Comparison of ENCODE assay signal across 16 cellular contexts in the genomic region with DNA sequence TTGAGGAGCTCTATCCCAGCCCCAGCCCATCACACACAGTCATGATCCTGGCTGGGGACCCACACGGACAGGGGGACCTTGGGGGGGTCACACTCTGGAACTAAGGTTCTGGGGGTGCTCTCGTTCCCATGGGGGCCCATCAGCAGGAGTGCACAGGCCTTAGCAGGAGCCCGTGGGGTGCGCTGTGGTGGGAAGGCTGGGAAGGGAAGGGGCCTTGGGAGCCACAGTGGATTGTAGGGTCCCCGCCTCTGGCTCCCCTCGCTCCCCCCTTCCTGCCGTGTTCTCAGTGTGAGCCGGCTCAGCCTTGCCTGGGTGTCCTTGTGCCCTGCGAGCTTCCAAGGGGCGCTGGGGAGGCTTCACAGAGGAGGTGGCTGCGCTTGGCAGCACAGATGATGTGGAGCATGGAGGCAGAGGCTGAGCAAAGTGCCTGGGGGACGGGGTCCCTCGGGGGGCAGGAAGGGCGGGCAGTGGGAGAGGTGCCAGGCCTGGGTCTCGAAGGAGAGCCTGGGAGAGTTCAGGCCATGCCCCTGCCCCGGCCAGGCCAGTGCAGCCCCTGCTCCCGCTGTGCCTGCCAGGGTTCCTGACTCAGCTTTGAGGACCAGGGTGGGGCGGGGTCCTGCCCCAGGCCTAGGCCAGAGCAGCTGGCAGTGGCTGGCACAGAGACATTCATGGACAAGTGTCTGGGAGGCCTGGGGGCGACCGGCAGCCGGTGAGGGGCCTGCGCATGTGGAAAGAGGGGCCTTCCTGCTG. TPM values are rescaled to one million over a fixed set of nuclear protein-coding genes. Genes with fewer than 3 reads are reported as not detected.
DNase-seq lines count a peak whose midpoint lies in the region; ATAC-seq, FAIRE-seq and TF ChIP-seq lines count a peak whose summit lies in the region.
"Had no signal": no experiment of that assay in that cellular context is flagged by ENCODE, and none has a peak within 500 bp of the region (broad histone marks: within the 10 kb centered on the region; RNA-seq: fewer than 3 reads in every experiment).

No MANE protein-coding gene starts in this region.

- H3K4me1 ChIP-seq in SK-N-SH (ENCODE audit: control insufficient read depth in 1 of 2, insufficient read depth in 2 of 2, low read depth in 1 of 2, low read length in 1 of 2) (peaks cover 4 to 13% of the 10 kb centered on the region in 2 experiments; a peak in 3 of 4 replicates), keratinocyte (ENCODE audit: control insufficient read depth, extremely low read depth, insufficient read depth, low read length) (peaks cover 31% of the 10 kb centered on the region)

- FAIRE-seq in keratinocyte (lab: Jason Lieb, UNC): no peak

- H3K4me1 Mint-ChIP-seq in activated naive CD4-positive, alpha-beta T cell treated with anti-CD3 and anti-CD28 coated beads for 36 hours (ENCODE audit: low read depth): no peaks in the 10 kb centered on the region
- no peaks in the 10 kb centered on the region for H3K4me1 Mint-ChIP-seq in stimulated activated effector memory CD8-positive, alpha-beta T cell treated with anti-CD3 and anti-CD28 coated beads, Interleukin-12 subunit alpha, Interleukin-12 subunit beta, amount 100 ng/mL, for 72 hours
- H3K4me1 Mint-ChIP-seq: activated B cell treated with CpG ODN at 0.5 μM for 24 hours had no signal

- no peak for TF ChIP-seq RAD21 in SK-N-SH (IDR thresholded peaks at IDR 0.05; ENCODE audit: low read length)

- H3K9me1 ChIP-seq in keratinocyte (ENCODE audit: control insufficient read depth, extremely low read depth, insufficient read depth, low read length): no peaks in the 10 kb centered on the region

- dilution Hi-C loops in keratinocyte (cut with MboI; ENCODE audit: extremely low pct_ligation_motif_present, low sequenced_read_pairs): no loop called here

- no peaks in the 10 kb centered on the region for H4K20me1 ChIP-seq in SK-N-SH (ENCODE audit: insufficient read depth)
- H4K20me1 ChIP-seq in keratinocyte (ENCODE audit: control insufficient read depth, extremely low read depth, insufficient read depth, low read length): no peaks in the 10 kb centered on the region

- POLR2A ChIA-PET in SK-N-SH (lab: Yijun Ruan, JAX): no interaction called here

- H3K4me2 ChIP-seq in SK-N-SH: peak overlapping the region; percentile 21
- peak overlapping the region; percentile 74 for H3K4me2 ChIP-seq in keratinocyte (ENCODE audit: control insufficient read depth, extremely low read depth, insufficient read depth, low read depth, low read length)

- no peak for TF ChIP-seq EP300 in SK-N-SH (IDR thresholded peaks at IDR 0.05; ENCODE audit: borderline replicate concordance in 1 of 2, low read depth in 1 of 2, low read length in 1 of 2)

- TF ChIP-seq CTCF in SK-N-SH (IDR thresholded peaks at IDR 0.05): no peak
- TF ChIP-seq CTCF in keratinocyte (optimal IDR thresholded peaks at IDR 0.05 in 1 of 3, IDR thresholded peaks at IDR 0.05 in 1 of 3, conservative IDR thresholded peaks at IDR 0.05 in 1 of 3; ENCODE audit: extremely low read depth in 1 of 3, insufficient read depth in 2 of 3, low read length in 3 of 3): no peak

- DNase-seq in activated naive CD4-positive, alpha-beta T cell treated with anti-CD3 and anti-CD28 coated beads for 36 hours: no peak
- no peak for DNase-seq in activated naive CD4-positive, alpha-beta T cell treated with anti-CD3 and anti-CD28 coated beads, Interleukin-2, amount 50 U/mL, for 16 hours
- DNase-seq in SK-N-SH: no peak
- DNase-seq in keratinocyte (ENCODE audit: low read depth, low spot score): no peak
- no peak for DNase-seq in stimulated activated effector memory CD8-positive, alpha-beta T cell treated with anti-CD3 and anti-CD28 coated beads, Interleukin-12 subunit alpha, Interleukin-12 subunit beta, amount 100 ng/mL, for 72 hours (ENCODE audit: low spot score in 2 of 2)
- DNase-seq in stimulated activated CD4-positive, alpha-beta T cell treated with anti-CD3 and anti-CD28 coated beads, Interleukin-15, amount 100 ng/mL, for 24 hours: no peak
- DNase-seq in NCI-H2029 treated with DMSO at 0.1 percent for 48 hours (lab: John Stamatoyannopoulos, UW): no peak
- no peak for DNase-seq in medulla oblongata (ENCODE audit: extremely low spot score)
- DNase-seq: activated B cell treated with CpG ODN at 0.5 μM for 24 hours; effector memory CD8-positive, alpha-beta T cell; GF-D8; stimulated activated CD4-positive, alpha-beta T cell treated with anti-CD3 and anti-CD28 coated beads, Interleukin-12 subunit alpha, Interleukin-12 subunit beta, amount 100 ng/mL, for 4 hours had no signal

- no peak for ATAC-seq in stimulated activated effector memory CD8-positive, alpha-beta T cell treated with anti-CD3 and anti-CD28 coated beads, Interleukin-12 subunit alpha, Interleukin-12 subunit beta, amount 100 ng/mL, for 72 hours
- ATAC-seq: effector memory CD8-positive, alpha-beta T cell had no signal

- H3K27ac Mint-ChIP-seq in activated naive CD4-positive, alpha-beta T cell treated with anti-CD3 and anti-CD28 coated beads for 36 hours: peak overlapping the region; percentile 65
- H3K27ac Mint-ChIP-seq in stimulated activated effector memory CD8-positive, alpha-beta T cell treated with anti-CD3 and anti-CD28 coated beads, Interleukin-12 subunit alpha, Interleukin-12 subunit beta, amount 100 ng/mL, for 72 hours: peak overlapping the region; percentile 17
- H3K27ac Mint-ChIP-seq: activated B cell treated with CpG ODN at 0.5 μM for 24 hours; effector memory CD8-positive, alpha-beta T cell had no signal

- 81% methylated on average over 6 of the region's 22 CpGs for WGBS in SK-N-SH (ENCODE audit: low lambda C conversion rate)

- H3K4me3 Mint-ChIP-seq in activated naive CD4-positive, alpha-beta T cell treated with anti-CD3 and anti-CD28 coated beads for 36 hours: no peak overlapping the region
- no peak overlapping the region for H3K4me3 Mint-ChIP-seq in stimulated activated effector memory CD8-positive, alpha-beta T cell treated with anti-CD3 and anti-CD28 coated beads, Interleukin-12 subunit alpha, Interleukin-12 subunit beta, amount 100 ng/mL, for 72 hours
- H3K4me3 Mint-ChIP-seq: activated B cell treated with CpG ODN at 0.5 μM for 24 hours; effector memory CD8-positive, alpha-beta T cell had no signal

- intact Hi-C loops in activated naive CD4-positive, alpha-beta T cell treated with anti-CD3 and anti-CD28 coated beads for 36 hours (cut with micrococcal nuclease): no loop called here

- H3F3A ChIP-seq in SK-N-SH (replicated peaks; ENCODE audit: insufficient read depth): no peaks in the 10 kb centered on the region

- H3K9me3 Mint-ChIP-seq in activated naive CD4-positive, alpha-beta T cell treated with anti-CD3 and anti-CD28 coated beads for 36 hours: no peaks in the 10 kb centered on the region
- no peaks in the 10 kb centered on the region for H3K9me3 Mint-ChIP-seq in stimulated activated effector memory CD8-positive, alpha-beta T cell treated with anti-CD3 and anti-CD28 coated beads, Interleukin-12 subunit alpha, Interleukin-12 subunit beta, amount 100 ng/mL, for 72 hours
- H3K9me3 Mint-ChIP-seq: activated B cell treated with CpG ODN at 0.5 μM for 24 hours; activated naive CD4-positive, alpha-beta T cell treated with anti-CD3 and anti-CD28 coated beads, Interleukin-2, amount 50 U/mL, for 72 hours; effector memory CD8-positive, alpha-beta T cell had no signal

- H3K4me3 ChIP-seq in SK-N-SH (ENCODE audit: low read depth in 2 of 2, low read length in 1 of 2) (no peak overlapping the region), keratinocyte (ENCODE audit: control insufficient read depth in 2 of 3, extremely low read depth in 1 of 3, insufficient read depth in 2 of 3, low read depth in 1 of 3, low read length in 3 of 3) (peak overlapping the region in 2 of 3 experiments; percentile 35 to 43)
- H3K4me3 ChIP-seq: gastrocnemius medialis, ovary had no signal

- peaks cover 0 to 4% of the 10 kb centered on the region in 2 experiments for H3K36me3 ChIP-seq in SK-N-SH (replicated peaks in 1 of 2; ENCODE audit: control insufficient read depth in 1 of 2, insufficient read depth in 2 of 2, low read length in 1 of 2)
- H3K36me3 ChIP-seq in keratinocyte (ENCODE audit: control insufficient read depth in 2 of 2, extremely low read depth in 1 of 2, insufficient read depth in 2 of 2, low read length in 2 of 2): peaks cover 0 to 4% of the 10 kb centered on the region in 2 experiments
- H3K36me3 ChIP-seq: gastrocnemius medialis, ovary had no signal

- no peaks in the 10 kb centered on the region for H3K27me3 Mint-ChIP-seq in activated naive CD4-positive, alpha-beta T cell treated with anti-CD3 and anti-CD28 coated beads for 36 hours (ENCODE audit: low read depth)
- H3K27me3 Mint-ChIP-seq: activated B cell treated with CpG ODN at 0.5 μM for 24 hours; effector memory CD8-positive, alpha-beta T cell had no signal

- H3K9me2 ChIP-seq in SK-N-SH: no peaks in the 10 kb centered on the region

- H3K27ac ChIP-seq in SK-N-SH (ENCODE audit: low read depth in 2 of 2, low read length in 1 of 2) (peak overlapping the region; percentile 20 to 61; a peak in 3 of 4 replicates), keratinocyte (ENCODE audit: control insufficient read depth, insufficient read depth, low read length) (peak overlapping the region; percentile 36)
- H3K27ac ChIP-seq: ovary had no signal

- H3K36me3 Mint-ChIP-seq in activated naive CD4-positive, alpha-beta T cell treated with anti-CD3 and anti-CD28 coated beads for 36 hours (ENCODE audit: low read depth): no peaks in the 10 kb centered on the region
- H3K36me3 Mint-ChIP-seq in stimulated activated effector memory CD8-positive, alpha-beta T cell treated with anti-CD3 and anti-CD28 coated beads, Interleukin-12 subunit alpha, Interleukin-12 subunit beta, amount 100 ng/mL, for 72 hours: no peaks in the 10 kb centered on the region
- H3K36me3 Mint-ChIP-seq: activated naive CD4-positive, alpha-beta T cell treated with anti-CD3 and anti-CD28 coated beads, Interleukin-2, amount 50 U/mL, for 72 hours had no signal

- H3K79me2 ChIP-seq in SK-N-SH (ENCODE audit: insufficient read depth) (no peaks in the 10 kb centered on the region), keratinocyte (ENCODE audit: control insufficient read depth, insufficient read depth, low read length) (no peaks in the 10 kb centered on the region)

- CTCF ChIA-PET in activated naive CD4-positive, alpha-beta T cell treated with anti-CD3 and anti-CD28 coated beads for 36 hours (lab: Charles Lee): interaction anchor here (1.0 kb wide), 1 partner anchor 90 kb away, joined by 3 read pairs; no protein-coding TSS in a partner anchor
- CTCF ChIA-PET in SK-N-SH (lab: Yijun Ruan, JAX): interaction anchor here (0.7 to 12.3 kb wide), 2 partner anchors 18 to 90 kb away, joined by 3 to 142 read pairs; no protein-coding TSS in a partner anchor

- H3K9ac ChIP-seq in SK-N-SH: peak overlapping the region; percentile 46
- peak overlapping the region; percentile 37 for H3K9ac ChIP-seq in keratinocyte (ENCODE audit: control insufficient read depth, extremely low read depth, insufficient read depth, low read length)

- no peaks in the 10 kb centered on the region for H3K9me3 ChIP-seq in SK-N-SH
- no peaks in the 10 kb centered on the region for H3K9me3 ChIP-seq in keratinocyte (ENCODE audit: control insufficient read depth, low read depth, low read length)
- H3K9me3 ChIP-seq: gastrocnemius medialis, ovary had no signal

- H2AFZ ChIP-seq in SK-N-SH (ENCODE audit: low read depth): no peak overlapping the region
- H2AFZ ChIP-seq in keratinocyte (ENCODE audit: control insufficient read depth, low read length): no peak overlapping the region

- H3K27me3 ChIP-seq in SK-N-SH (ENCODE audit: insufficient read depth) (no peaks in the 10 kb centered on the region), keratinocyte (ENCODE audit: control insufficient read depth, extremely low read depth, insufficient read depth, low read length) (no peaks in the 10 kb centered on the region)
- H3K27me3 ChIP-seq: gastrocnemius medialis, ovary had no signal

RNA-seq across cellular contexts. Expression of a gene that starts 5.5 kb away (rescaled TPM):
- not detected for total RNA-seq in activated naive CD4-positive, alpha-beta T cell treated with anti-CD3 and anti-CD28 coated beads for 36 hours
- polyA plus RNA-seq in SK-N-SH (2012; rRNA removed) (0.37 and 0.43 TPM in 2 replicates), keratinocyte (not detected in 3 replicates)
- 0.03 and 0.04 TPM in 2 replicates for polyA plus RNA-seq in SK-N-SH (2012; cell fraction: cytosol; rRNA removed)
- polyA plus RNA-seq in SK-N-SH (2012; cell fraction: nucleus; rRNA removed): 4.3 and 4.4 TPM in 2 replicates
- not detected for polyA plus RNA-seq in keratinocyte (2011; ENCODE audit: low read depth)
- not detected in 2 replicates for polyA plus RNA-seq in keratinocyte (2011; cell fraction: cytosol; rRNA removed)
- not detected in 2 replicates for polyA plus RNA-seq in keratinocyte (2011; cell fraction: nucleus; rRNA removed)
- polyA plus RNA-seq in keratinocyte (2012; ENCODE audit: low replicate concordance): not detected in 2 replicates
- not detected in 3 replicates for polyA minus RNA-seq in keratinocyte
- polyA minus RNA-seq in keratinocyte (2011; cell fraction: cytosol; rRNA and poly(A)+ RNA removed): not detected
- polyA minus RNA-seq in keratinocyte (2011; cell fraction: nucleus; rRNA and poly(A)+ RNA removed): not detected in 2 replicates
- total RNA-seq: activated B cell treated with CpG ODN at 0.5 μM for 24 hours; activated naive CD4-positive, alpha-beta T cell treated with anti-CD3 and anti-CD28 coated beads, Interleukin-2, amount 50 U/mL, for 72 hours; Calu3 had no signal

RNA-seq across cellular contexts. Expression of a gene that starts 26.9 kb away (rescaled TPM):
- not detected for total RNA-seq in activated naive CD4-positive, alpha-beta T cell treated with anti-CD3 and anti-CD28 coated beads for 36 hours
- polyA plus RNA-seq in SK-N-SH (2012; rRNA removed) (0.05 TPM in 1 of 2 replicates, not detected in the other), keratinocyte (0.13 to 0.19 TPM (median 0.13 TPM) in 3 replicates)
- polyA plus RNA-seq in SK-N-SH (2012; cell fraction: cytosol; rRNA removed): 0.01 TPM in 2 replicates
- polyA plus RNA-seq in SK-N-SH (2012; cell fraction: nucleus; rRNA removed): 0.02 and 0.08 TPM in 2 replicates
- polyA plus RNA-seq in keratinocyte (2011; ENCODE audit: low read depth): not detected
- polyA plus RNA-seq in keratinocyte (2011; cell fraction: cytosol; rRNA removed): 0.07 and 0.16 TPM in 2 replicates
- 0.27 and 0.32 TPM in 2 replicates for polyA plus RNA-seq in keratinocyte (2011; cell fraction: nucleus; rRNA removed)
- 0.34 and 0.53 TPM in 2 replicates for polyA plus RNA-seq in keratinocyte (2012; ENCODE audit: low replicate concordance)
- polyA minus RNA-seq in keratinocyte: 0.13 TPM in 1 of 3 replicates, not detected in the others
- polyA minus RNA-seq in keratinocyte (2011; cell fraction: cytosol; rRNA and poly(A)+ RNA removed): not detected
- polyA minus RNA-seq in keratinocyte (2011; cell fraction: nucleus; rRNA and poly(A)+ RNA removed): 0.21 TPM in 1 of 2 replicates, not detected in the other
- total RNA-seq: activated naive CD4-positive, alpha-beta T cell treated with anti-CD3 and anti-CD28 coated beads, Interleukin-2, amount 50 U/mL, for 72 hours had no signal

Comparison
In these comparisons a context has a peak if more than half of its experiments do, and no peak if none do; other contexts are left out.
1. H3K4me3 ChIP-seq: peak in keratinocyte (2 of 3); none in SK-N-SH (0 of 2).